ENCODE assay signal across 9 cellular contexts in genomic region chr6:33593414-33593727, GRCh38. TPM values are rescaled to one million over a fixed set of nuclear protein-coding genes. Genes with fewer than 3 reads are reported as not detected.
DNase-seq lines count a peak whose midpoint lies in the region; ATAC-seq and TF ChIP-seq lines count a peak whose summit lies in the region.
"Had no signal": no experiment of that assay in that cellular context is flagged by ENCODE, and none has a peak within 500 bp of the region (broad histone marks: within the 10 kb centered on the region; RNA-seq: fewer than 3 reads in every experiment).

No MANE protein-coding gene starts in this region.

- H3K9ac ChIP-seq in iPS-20b (ENCODE audit: low read depth, low read length), result peak overlapping the region; percentile 14; the same call in 1 of the 2 replicates

- H3K9me3 ChIP-seq in iPS-20b (ENCODE audit: insufficient read depth, low read depth, low read length) (no peaks in the 10 kb centered on the region), testis (no peaks in the 10 kb centered on the region)

- peak overlapping the region; percentile 54 for H3K4me3 ChIP-seq in iPS-20b (ENCODE audit: low read length)
- peak overlapping the region; percentile 12 to 41 for H3K4me3 ChIP-seq in testis
- H3K4me3 ChIP-seq: cardiac muscle cell had no signal

- TF ChIP-seq POLR2A in testis (IDR thresholded peaks at IDR 0.05), result no peak

- H3K4me3 Mint-ChIP-seq in activated CD4-positive, alpha-beta T cell treated with anti-CD3 and anti-CD28 coated beads, Interleukin-2, amount 10 ng/mL, durations not matched to agents 7 days and 5 days, result peak overlapping the region; percentile 61
- peak overlapping the region; percentile 66 for H3K4me3 Mint-ChIP-seq in activated naive CD8-positive, alpha-beta T cell treated with anti-CD3 and anti-CD28 coated beads for 36 hours

- no peaks in the 10 kb centered on the region for H3K9me3 Mint-ChIP-seq in activated CD4-positive, alpha-beta T cell treated with anti-CD3 and anti-CD28 coated beads, Interleukin-2, amount 10 ng/mL, durations not matched to agents 7 days and 5 days
- H3K9me3 Mint-ChIP-seq in activated naive CD8-positive, alpha-beta T cell treated with anti-CD3 and anti-CD28 coated beads for 36 hours, result no peaks in the 10 kb centered on the region

- WGBS in testis, 2 donors, result 28 to 40% methylated on average over 4 of the region's 4 CpGs

- H3K4me1 Mint-ChIP-seq in activated CD4-positive, alpha-beta T cell treated with anti-CD3 and anti-CD28 coated beads, Interleukin-2, amount 10 ng/mL, durations not matched to agents 7 days and 5 days, result peaks cover 31% of the 10 kb centered on the region
- peaks cover 36% of the 10 kb centered on the region for H3K4me1 Mint-ChIP-seq in activated naive CD8-positive, alpha-beta T cell treated with anti-CD3 and anti-CD28 coated beads for 36 hours

- POLR2A ChIA-PET in activated CD4-positive, alpha-beta T cell treated with anti-CD3 and anti-CD28 coated beads, Interleukin-2, amount 10 ng/mL, durations not matched to agents 7 days and 5 days (lab: Charles Lee), result no interaction called here

- no peaks in the 10 kb centered on the region for H3K36me3 ChIP-seq in iPS-20b (ENCODE audit: insufficient read depth, low read depth, low read length)
- no peaks in the 10 kb centered on the region for H3K36me3 ChIP-seq in testis (ENCODE audit: low read depth, missing control alignments)
- H3K36me3 ChIP-seq: cardiac muscle cell had no signal

- H3K27ac Mint-ChIP-seq in activated CD4-positive, alpha-beta T cell treated with anti-CD3 and anti-CD28 coated beads, Interleukin-2, amount 10 ng/mL, durations not matched to agents 7 days and 5 days, result peak overlapping the region; percentile 80
- peak overlapping the region; percentile 65 for H3K27ac Mint-ChIP-seq in activated naive CD8-positive, alpha-beta T cell treated with anti-CD3 and anti-CD28 coated beads for 36 hours

- no peak for DNase-seq in activated CD4-positive, alpha-beta T cell treated with anti-CD3 and anti-CD28 coated beads, Interleukin-2, amount 10 ng/mL, durations not matched to agents 7 days and 5 days
- DNase-seq in activated CD4-positive, alpha-beta T cell treated with anti-CD3 and anti-CD28 coated beads, Interleukin-2, amount 50 U/mL, for 4 hours, result no peak
- DNase-seq in activated naive CD8-positive, alpha-beta T cell treated with anti-CD3 and anti-CD28 coated beads for 36 hours, result no peak
- no peak for DNase-seq in testis
- no peak for DNase-seq in SIG-M5 treated with dmso at 0.1 percent for 504 hours (lab: John Stamatoyannopoulos, UW; ENCODE audit: unreplicated experiment)
- DNase-seq in activated effector memory CD4-positive, alpha-beta T cell treated with Interleukin-2 at 50 U/mL for 16 hours, result no peak

- H3K27ac ChIP-seq in iPS-20b (ENCODE audit: low read length), result no peak overlapping the region
- no peak overlapping the region for H3K27ac ChIP-seq in testis
- H3K27ac ChIP-seq: cardiac muscle cell had no signal

- peaks cover 3% of the 10 kb centered on the region; the same call in 1 of the 2 replicates for H3K4me1 ChIP-seq in iPS-20b (ENCODE audit: insufficient read depth, low read length)
- peaks cover 39% of the 10 kb centered on the region for H3K4me1 ChIP-seq in testis

- TF ChIP-seq CTCF in testis (IDR thresholded peaks at IDR 0.05), result no peak

- intact Hi-C loops in testis (cut with DNase I; ENCODE audit: low total_unique reads), result loop anchor here (5.0 kb wide), 1 partner anchor 94 kb away; no protein-coding TSS in a partner anchor

- H3K27me3 ChIP-seq in iPS-20b (ENCODE audit: insufficient read depth, low read length) (peaks cover 7% of the 10 kb centered on the region), testis (no peaks in the 10 kb centered on the region)

- no peak for ATAC-seq in HG03354 (IDR thresholded peaks at IDR 0.05; ENCODE audit: poor library complexity, severe bottlenecking, unreplicated experiment)

- H3K27me3 Mint-ChIP-seq in activated CD4-positive, alpha-beta T cell treated with anti-CD3 and anti-CD28 coated beads, Interleukin-2, amount 10 ng/mL, durations not matched to agents 7 days and 5 days, result peaks cover 2% of the 10 kb centered on the region
- no peaks in the 10 kb centered on the region for H3K27me3 Mint-ChIP-seq in activated naive CD8-positive, alpha-beta T cell treated with anti-CD3 and anti-CD28 coated beads for 36 hours

- no peaks in the 10 kb centered on the region for H3K36me3 Mint-ChIP-seq in activated CD4-positive, alpha-beta T cell treated with anti-CD3 and anti-CD28 coated beads, Interleukin-2, amount 10 ng/mL, durations not matched to agents 7 days and 5 days (ENCODE audit: low read depth)
- H3K36me3 Mint-ChIP-seq in activated naive CD8-positive, alpha-beta T cell treated with anti-CD3 and anti-CD28 coated beads for 36 hours, result no peaks in the 10 kb centered on the region

- CTCF ChIA-PET in activated CD4-positive, alpha-beta T cell treated with anti-CD3 and anti-CD28 coated beads, Interleukin-2, amount 10 ng/mL, durations not matched to agents 7 days and 5 days (lab: Charles Lee), result interaction anchor here (1.0 to 3.8 kb wide), 3 partner anchors 13 to 118 kb away, joined by 3 to 14 read pairs (median 8); partner anchors contain the start of genes BAK1 and UQCC2

RNA-seq across cellular contexts. Expression of gene BAK1, which starts 13.3 kb away (rescaled TPM):
- total RNA-seq in activated CD4-positive, alpha-beta T cell treated with anti-CD3 and anti-CD28 coated beads, Interleukin-2, amount 10 ng/mL, durations not matched to agents 7 days and 5 days, result 10 to 100 TPM; 69.2 to 77.6 TPM
- 10 to 100 TPM; 32.0 to 34.3 TPM for total RNA-seq in activated naive CD8-positive, alpha-beta T cell treated with anti-CD3 and anti-CD28 coated beads for 36 hours
- total RNA-seq in testis, result 10 to 100 TPM; 13.1 to 14.8 TPM
- 17.3 TPM for polyA plus RNA-seq in testis (ENCODE audit: insufficient read depth, low read depth, low replicate concordance)

RNA-seq across cellular contexts. Expression of gene ITPR3, which starts 27.8 kb away (rescaled TPM):
- 10 to 100 TPM; 64.2 to 65.8 TPM for total RNA-seq in activated CD4-positive, alpha-beta T cell treated with anti-CD3 and anti-CD28 coated beads, Interleukin-2, amount 10 ng/mL, durations not matched to agents 7 days and 5 days
- total RNA-seq in activated naive CD8-positive, alpha-beta T cell treated with anti-CD3 and anti-CD28 coated beads for 36 hours, result 10 to 100 TPM; 35.5 to 36.6 TPM
- 100 to 1,000 TPM in 1 of 2 donors, 10 to 100 TPM in 1; 80.3 to 146 TPM for total RNA-seq in testis
- polyA plus RNA-seq in testis (ENCODE audit: insufficient read depth, low read depth, low replicate concordance), result 58.2 TPM
